In the genomic region with DNA sequence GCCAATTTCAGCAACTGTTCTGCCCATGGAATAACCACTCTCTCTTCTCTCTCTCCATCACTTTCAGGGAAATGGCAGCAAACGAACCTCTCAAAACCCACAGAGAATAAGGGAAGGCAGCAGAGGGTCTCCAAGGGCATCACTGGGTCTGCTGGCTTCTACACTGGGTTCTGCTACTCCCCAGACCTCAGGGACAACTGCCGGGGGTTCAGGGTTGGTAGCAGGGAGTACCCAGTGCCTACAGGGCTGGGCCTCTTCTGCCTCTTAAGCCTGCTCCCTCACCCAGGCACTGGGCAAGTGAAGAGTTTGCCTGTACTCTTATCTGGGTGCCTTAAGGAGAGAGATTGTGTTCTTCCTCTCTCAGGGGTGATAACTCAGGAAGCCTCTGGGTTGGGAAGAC, we compare ENCODE assay signal across 16 cellular contexts. TPM values are rescaled to one million over a fixed set of nuclear protein-coding genes. Genes with fewer than 3 reads are reported as not detected.
DNase-seq lines count a peak whose midpoint lies in the region; ATAC-seq and TF ChIP-seq lines count a peak whose summit lies in the region.
"Had no signal": no experiment of that assay in that cellular context is flagged by ENCODE, and none has a peak within 500 bp of the region (broad histone marks: within the 10 kb centered on the region; RNA-seq: fewer than 3 reads in every experiment).

No MANE protein-coding gene starts in this region.

- ATAC-seq in central memory CD8-positive, alpha-beta T cell (replicated peaks; ENCODE audit: extremely low read depth, poor library complexity, severe bottlenecking), result no peak
- ATAC-seq in GM21390 (IDR thresholded peaks at IDR 0.05; ENCODE audit: unreplicated experiment), result no peak
- ATAC-seq: left cardiac atrium, sciatic nerve had no signal

- peak overlapping the region; percentile 96 for H3K27ac Mint-ChIP-seq in T-helper 2 cell treated with Interferon-gamma antibody and Interleukin-4, amounts not matched to agents 5 μg/mL and 100 μg/mL, for 36 hours
- peak overlapping the region; percentile 75 for H3K27ac Mint-ChIP-seq in central memory CD8-positive, alpha-beta T cell (ENCODE audit: low read depth)
- peak overlapping the region; percentile 66 for H3K27ac Mint-ChIP-seq in neural progenitor cell
- H3K27ac Mint-ChIP-seq: GM23338, WTC11 had no signal

- H2AFZ ChIP-seq in neural progenitor cell (replicated peaks), result no peak overlapping the region
- H2AFZ ChIP-seq: GM23338, hepatocyte had no signal

- H3K9ac ChIP-seq in neural progenitor cell, result no peak overlapping the region

- H3F3A ChIP-seq in neural progenitor cell (ENCODE audit: low read depth), result peaks cover 15% of the 10 kb centered on the region

- no peaks in the 10 kb centered on the region for H3K9me3 ChIP-seq in Peyer's patch
- H3K9me3 ChIP-seq in neural progenitor cell (ENCODE audit: low read depth), result no peaks in the 10 kb centered on the region

- H3K36me3 ChIP-seq in Peyer's patch, result peaks cover 0 to 20% (median 0%) of the 10 kb centered on the region in 3 donors
- H3K36me3 ChIP-seq in neural progenitor cell, result no peaks in the 10 kb centered on the region

- peaks cover 16% of the 10 kb centered on the region for H4K20me1 ChIP-seq in neural progenitor cell (ENCODE audit: low read depth)

- H3K27ac ChIP-seq in Peyer's patch (peak overlapping the region in 3 of 4 donors; percentile 66 to 79 (median 74)), neural progenitor cell (no peak overlapping the region)
- H3K27ac ChIP-seq: hepatocyte had no signal

- peaks cover 53% of the 10 kb centered on the region for H3K36me3 Mint-ChIP-seq in T-helper 2 cell treated with Interferon-gamma antibody and Interleukin-4, amounts not matched to agents 5 μg/mL and 100 μg/mL, for 36 hours (ENCODE audit: low read depth)
- peaks cover 32% of the 10 kb centered on the region for H3K36me3 Mint-ChIP-seq in central memory CD8-positive, alpha-beta T cell (ENCODE audit: insufficient read depth)
- H3K36me3 Mint-ChIP-seq in neural progenitor cell, result peaks cover 2% of the 10 kb centered on the region

- no peak for TF ChIP-seq POLR2A in Peyer's patch (IDR thresholded peaks at IDR 0.05)

- no peak for TF ChIP-seq CTCF in Peyer's patch (IDR thresholded peaks at IDR 0.05)
- TF ChIP-seq CTCF in neural progenitor cell (IDR thresholded peaks at IDR 0.05), result no peak

- H3K4me3 Mint-ChIP-seq in T-helper 2 cell treated with Interferon-gamma antibody and Interleukin-4, amounts not matched to agents 5 μg/mL and 100 μg/mL, for 36 hours, result peak overlapping the region; percentile 41
- H3K4me3 Mint-ChIP-seq in central memory CD8-positive, alpha-beta T cell, result no peak overlapping the region
- no peak overlapping the region for H3K4me3 Mint-ChIP-seq in neural progenitor cell
- H3K4me3 Mint-ChIP-seq: GM23338, WTC11 had no signal

- H3K4me1 Mint-ChIP-seq in T-helper 2 cell treated with Interferon-gamma antibody and Interleukin-4, amounts not matched to agents 5 μg/mL and 100 μg/mL, for 36 hours (ENCODE audit: low read depth), result peaks cover 51% of the 10 kb centered on the region
- H3K4me1 Mint-ChIP-seq in central memory CD8-positive, alpha-beta T cell, result peaks cover 66% of the 10 kb centered on the region
- peaks cover 20% of the 10 kb centered on the region for H3K4me1 Mint-ChIP-seq in neural progenitor cell

- H3K4me1 ChIP-seq in Peyer's patch (peaks cover 3 to 35% (median 30%) of the 10 kb centered on the region in 4 donors), neural progenitor cell (peaks cover 8% of the 10 kb centered on the region)

- H3K9me3 Mint-ChIP-seq in T-helper 2 cell treated with Interferon-gamma antibody and Interleukin-4, amounts not matched to agents 5 μg/mL and 100 μg/mL, for 36 hours, result no peaks in the 10 kb centered on the region
- no peaks in the 10 kb centered on the region for H3K9me3 Mint-ChIP-seq in central memory CD8-positive, alpha-beta T cell
- H3K9me3 Mint-ChIP-seq in neural progenitor cell, result no peaks in the 10 kb centered on the region
- H3K9me3 Mint-ChIP-seq: GM23338, WTC11 had no signal

- H3K27me3 Mint-ChIP-seq in T-helper 2 cell treated with Interferon-gamma antibody and Interleukin-4, amounts not matched to agents 5 μg/mL and 100 μg/mL, for 36 hours (ENCODE audit: low read depth), result no peaks in the 10 kb centered on the region
- no peaks in the 10 kb centered on the region for H3K27me3 Mint-ChIP-seq in central memory CD8-positive, alpha-beta T cell
- peaks cover 10% of the 10 kb centered on the region for H3K27me3 Mint-ChIP-seq in neural progenitor cell (ENCODE audit: insufficient read depth, low read depth)

- no peak overlapping the region for H3K4me3 ChIP-seq in Peyer's patch
- no peak overlapping the region for H3K4me3 ChIP-seq in neural progenitor cell
- H3K4me3 ChIP-seq: GM23338, hepatocyte had no signal

- peaks cover 23% of the 10 kb centered on the region for H3K79me2 ChIP-seq in neural progenitor cell (ENCODE audit: low read depth)

- H3K4me2 ChIP-seq in neural progenitor cell, result no peak overlapping the region
- H3K4me2 ChIP-seq: GM23338, hepatocyte had no signal

- H3K27me3 ChIP-seq in Peyer's patch, result no peaks in the 10 kb centered on the region
- no peaks in the 10 kb centered on the region for H3K27me3 ChIP-seq in neural progenitor cell
- H3K27me3 ChIP-seq: hepatocyte had no signal

- DNase-seq in T-helper 2 cell treated with Interferon-gamma antibody and Interleukin-4, amounts not matched to agents 5 μg/mL and 100 μg/mL, for 36 hours (ENCODE audit: low spot score), result no peak
- no peak for DNase-seq in T-helper 2 cell
- no peak for DNase-seq in Peyer's patch
- no peak for DNase-seq in central memory CD8-positive, alpha-beta T cell (ENCODE audit: low spot score in 2 of 2)
- no peak for DNase-seq in neural progenitor cell (ENCODE audit: low spot score)
- DNase-seq in DMS 273 treated with DMSO at 0.1 percent for 48 hours (lab: John Stamatoyannopoulos, UW), result no peak
- no peak for DNase-seq in stimulated activated CD4-positive, alpha-beta T cell treated with anti-CD3 and anti-CD28 coated beads, Interleukin-2, amount 100 ng/mL, for 48 hours
- DNase-seq: 8988T, IMR-90, left cardiac atrium, NCI-H1092 treated with DMSO at 0.1 percent for 48 hours had no signal

RNA-seq across cellular contexts. Expression of gene TCTA, which starts 2.5 kb away (rescaled TPM):
- total RNA-seq in Peyer's patch (10 to 100 TPM; 12.4 to 56.4 (median 40.9) TPM), neural progenitor cell (ENCODE audit: low replicate concordance) (1.4 and 5.2 TPM in 2 replicates)

RNA-seq across cellular contexts. Expression of gene RHOA, which starts 3.0 kb away (rescaled TPM):
- total RNA-seq in Peyer's patch (100 to 1,000 TPM; 223 to 294 (median 274) TPM), neural progenitor cell (ENCODE audit: low replicate concordance) (449 and 460 TPM in 2 replicates)

RNA-seq across cellular contexts. Expression of gene AMT, which starts 7.5 kb away (rescaled TPM):
- total RNA-seq in Peyer's patch, result 10 to 100 TPM; 13.3 to 32.9 (median 25.1) TPM
- 35.4 and 46.0 TPM in 2 replicates for total RNA-seq in neural progenitor cell (ENCODE audit: low replicate concordance)

RNA-seq across cellular contexts. Expression of gene NICN1, which starts 14.4 kb away (rescaled TPM):
- total RNA-seq in Peyer's patch, result 1 to 10 TPM in 3 of 4 donors, not detected in 1; 2.0 to 7.7 (median 7.6) TPM
- 6.6 and 12.4 TPM in 2 replicates for total RNA-seq in neural progenitor cell (ENCODE audit: low replicate concordance)

RNA-seq across cellular contexts. Expression of gene DAG1, which starts 55.3 kb away (rescaled TPM):
- total RNA-seq in Peyer's patch (10 to 100 TPM; 11.6 to 79.2 (median 62.6) TPM), neural progenitor cell (ENCODE audit: low replicate concordance) (67.5 and 94.5 TPM in 2 replicates)
